9 cellular contexts compared by ENCODE assay signal in genomic region chr6:164927288-164928040, GRCh38.
DNase-seq lines count a peak whose midpoint lies in the region; ATAC-seq and TF ChIP-seq lines count a peak whose summit lies in the region.
"Had no signal": no experiment of that assay in that cellular context is flagged by ENCODE, and none has a peak within 500 bp of the region (broad histone marks: within the 10 kb centered on the region; RNA-seq: fewer than 3 reads in every experiment).

No MANE protein-coding gene starts in this region.

- H3K27me3 Mint-ChIP-seq in naive B cell, result no peaks in the 10 kb centered on the region
- no peaks in the 10 kb centered on the region for H3K27me3 Mint-ChIP-seq in stimulated activated naive CD8-positive, alpha-beta T cell treated with anti-CD3 and anti-CD28 coated beads, Interleukin-15, amount 100 ng/mL, for 72 hours
- H3K27me3 Mint-ChIP-seq: activated naive CD8-positive, alpha-beta T cell had no signal

- ATAC-seq in GM19467 (IDR thresholded peaks at IDR 0.05; ENCODE audit: unreplicated experiment) (peak; percentile 79), HG03520 (IDR thresholded peaks at IDR 0.05; ENCODE audit: unreplicated experiment) (peak; percentile 90), naive B cell (ENCODE audit: low read depth in 2 of 2) (peak; percentile 54 to 55)
- peak; percentile 76 for ATAC-seq in stimulated activated naive CD8-positive, alpha-beta T cell treated with anti-CD3 and anti-CD28 coated beads, Interleukin-15, amount 100 ng/mL, for 72 hours

- no peak overlapping the region for H3K4me3 ChIP-seq in NT2/D1 (ENCODE audit: insufficient read length, low read depth)

- no peaks in the 10 kb centered on the region for H3K4me1 ChIP-seq in NT2/D1 (ENCODE audit: insufficient read depth, insufficient read length)

- H3K9ac ChIP-seq in NT2/D1 (ENCODE audit: insufficient read length, low read depth), result no peak overlapping the region

- DNase-seq in Caki2 (ENCODE audit: low read depth), result peak; percentile 33
- DNase-seq in NT2/D1 (ENCODE audit: low read depth, low spot score), result peak; percentile 51
- peak; percentile 29 for DNase-seq in activated T-cell treated with anti-CD3 and anti-CD28 coated beads for 1 hour (ENCODE audit: low read depth)
- peak; percentile 19 to 59 for DNase-seq in erythroblast (lab: John Stamatoyannopoulos, UW)
- DNase-seq in naive B cell, result peak; percentile 30
- peak; percentile 45 to 46 for DNase-seq in stimulated activated naive CD8-positive, alpha-beta T cell treated with anti-CD3 and anti-CD28 coated beads, Interleukin-15, amount 100 ng/mL, for 72 hours

- no peaks in the 10 kb centered on the region for H3K27me3 ChIP-seq in NT2/D1 (ENCODE audit: insufficient read depth, insufficient read length)

- no peaks in the 10 kb centered on the region for H3K4me1 Mint-ChIP-seq in naive B cell
- no peaks in the 10 kb centered on the region for H3K4me1 Mint-ChIP-seq in stimulated activated naive CD8-positive, alpha-beta T cell treated with anti-CD3 and anti-CD28 coated beads, Interleukin-15, amount 100 ng/mL, for 72 hours

- in situ Hi-C loops in Caki2 (cut with HindIII; ENCODE audit: low pct_unique_long_range_greater_than_20kb, low sequenced_read_pairs), result no loop called here

- no peak overlapping the region for H3K27ac Mint-ChIP-seq in naive B cell
- no peak overlapping the region for H3K27ac Mint-ChIP-seq in stimulated activated naive CD8-positive, alpha-beta T cell treated with anti-CD3 and anti-CD28 coated beads, Interleukin-15, amount 100 ng/mL, for 72 hours
- H3K27ac Mint-ChIP-seq: activated naive CD8-positive, alpha-beta T cell had no signal

- no peaks in the 10 kb centered on the region for H3K36me3 ChIP-seq in NT2/D1 (ENCODE audit: insufficient read depth, insufficient read length, low read length)

- H3K36me3 Mint-ChIP-seq in naive B cell, result no peaks in the 10 kb centered on the region
- H3K36me3 Mint-ChIP-seq: activated naive CD8-positive, alpha-beta T cell had no signal

- no peaks in the 10 kb centered on the region for H3K9me3 Mint-ChIP-seq in naive B cell
- no peaks in the 10 kb centered on the region for H3K9me3 Mint-ChIP-seq in stimulated activated naive CD8-positive, alpha-beta T cell treated with anti-CD3 and anti-CD28 coated beads, Interleukin-15, amount 100 ng/mL, for 72 hours

- TF ChIP-seq POLR2A in erythroblast (IDR thresholded peaks at IDR 0.05; ENCODE audit: low read length), result no peak

- peaks cover 15% of the 10 kb centered on the region for H3K9me3 ChIP-seq in NT2/D1 (ENCODE audit: insufficient read depth, low read length)

- no peak overlapping the region for H3K4me3 Mint-ChIP-seq in naive B cell
- H3K4me3 Mint-ChIP-seq in stimulated activated naive CD8-positive, alpha-beta T cell treated with anti-CD3 and anti-CD28 coated beads, Interleukin-15, amount 100 ng/mL, for 72 hours, result no peak overlapping the region
- H3K4me3 Mint-ChIP-seq: activated naive CD8-positive, alpha-beta T cell had no signal
